In genomic region chr4:141703497-141703896, GRCh38 we compare ENCODE assay signal across 17 cellular contexts.
DNase-seq lines count a peak whose midpoint lies in the region; ATAC-seq and TF ChIP-seq lines count a peak whose summit lies in the region.
"Had no signal": no experiment of that assay in that cellular context is flagged by ENCODE, and none has a peak within 500 bp of the region (broad histone marks: within the 10 kb centered on the region; RNA-seq: fewer than 3 reads in every experiment).

No MANE protein-coding gene starts in this region.

- H3K9me3 ChIP-seq in BE2C, result no peaks in the 10 kb centered on the region

- H3K27me3 ChIP-seq in BE2C, result no peaks in the 10 kb centered on the region

- H3K9me3 Mint-ChIP-seq in IgD-negative memory B cell (peaks cover 0 to 8% (median 0%) of the 10 kb centered on the region in 3 donors), chondrocyte (ENCODE audit: low read depth) (peaks cover 23% of the 10 kb centered on the region), osteocyte (ENCODE audit: unreplicated experiment) (peaks cover 32% of the 10 kb centered on the region)
- H3K9me3 Mint-ChIP-seq: CD8-positive, alpha-beta T cell had no signal

- H3K36me3 Mint-ChIP-seq in IgD-negative memory B cell (peaks cover 12% of the 10 kb centered on the region), chondrocyte (ENCODE audit: low read depth) (peaks cover 10% of the 10 kb centered on the region), osteocyte (ENCODE audit: unreplicated experiment) (peaks cover 15% of the 10 kb centered on the region)
- H3K36me3 Mint-ChIP-seq: CD8-positive, alpha-beta T cell had no signal

- no peak for ATAC-seq in GM21723 (IDR thresholded peaks at IDR 0.05; ENCODE audit: unreplicated experiment)
- ATAC-seq: CD8-positive, alpha-beta T cell had no signal

- H3K4me3 Mint-ChIP-seq in IgD-negative memory B cell, result no peak overlapping the region
- H3K4me3 Mint-ChIP-seq in chondrocyte (ENCODE audit: unreplicated experiment), result no peak overlapping the region
- no peak overlapping the region for H3K4me3 Mint-ChIP-seq in osteocyte (ENCODE audit: unreplicated experiment)
- H3K4me3 Mint-ChIP-seq: CD8-positive, alpha-beta T cell had no signal

- no peaks in the 10 kb centered on the region for H3K4me1 ChIP-seq in BE2C

- H3K27ac Mint-ChIP-seq in IgD-negative memory B cell, result peak overlapping the region in 2 of 3 donors; percentile 20 to 34
- H3K27ac Mint-ChIP-seq in chondrocyte (ENCODE audit: unreplicated experiment), result no peak overlapping the region
- H3K27ac Mint-ChIP-seq in osteocyte (ENCODE audit: unreplicated experiment), result no peak overlapping the region
- H3K27ac Mint-ChIP-seq: CD8-positive, alpha-beta T cell had no signal

- H3K4me3 ChIP-seq in BE2C (ENCODE audit: low read depth, low read length), result no peak overlapping the region
- H3K4me3 ChIP-seq: PC-9 had no signal

- TF ChIP-seq CTCF in BE2C (IDR thresholded peaks at IDR 0.05; ENCODE audit: low read depth, low read length), result peak; percentile 18
- TF ChIP-seq CTCF in chondrocyte (IDR thresholded peaks at IDR 0.05), result peak; percentile 50
- peak; percentile 18 for TF ChIP-seq CTCF in osteocyte (IDR thresholded peaks at IDR 0.05)

- no peaks in the 10 kb centered on the region for H3K36me3 ChIP-seq in BE2C

- DNase-seq in BE2C, result no peak
- no peak for DNase-seq in chondrocyte (ENCODE audit: low spot score)
- DNase-seq in osteocyte (ENCODE audit: extremely low spot score, unreplicated experiment), result no peak
- no peak for DNase-seq in posterior vena cava (ENCODE audit: low spot score)
- DNase-seq in superior temporal gyrus (ENCODE audit: extremely low spot score), result no peak
- DNase-seq in midbrain (lab: John Stamatoyannopoulos, UW), result no peak
- DNase-seq: CD8-positive, alpha-beta T cell; H7; KG1; NCI-H1436; NCI-H2081; NCI-H510A; PC-9; SK-N-SH; T-helper 1 cell had no signal

- no peaks in the 10 kb centered on the region for H3K27me3 Mint-ChIP-seq in IgD-negative memory B cell
- H3K27me3 Mint-ChIP-seq in chondrocyte (ENCODE audit: low read depth), result no peaks in the 10 kb centered on the region
- H3K27me3 Mint-ChIP-seq in osteocyte (ENCODE audit: unreplicated experiment), result no peaks in the 10 kb centered on the region

- H3K4me1 Mint-ChIP-seq in IgD-negative memory B cell (peaks cover 29 to 44% (median 32%) of the 10 kb centered on the region in 3 donors), chondrocyte (ENCODE audit: low read depth) (no peaks in the 10 kb centered on the region), osteocyte (ENCODE audit: unreplicated experiment) (no peaks in the 10 kb centered on the region)

- intact Hi-C loops in posterior vena cava (cut with DNase I), result no loop called here

Comparison
In these comparisons a context has a peak if more than half of its experiments do, and no peak if none do; other contexts are left out.
1. H3K27ac Mint-ChIP-seq: peak in IgD-negative memory B cell (2 of 3); none in chondrocyte (single experiment) and osteocyte (single experiment).
2. Peak in every context shown above with its lines, with median percentiles within 50 percentile points of each other: CTCF ChIP-seq.